19 cellular contexts compared by ENCODE assay signal in genomic region chr10:24857001-24857695, GRCh38.
"Had no signal": no experiment of that assay in that cellular context is flagged by ENCODE, and none has a peak within 500 bp of the region (broad histone marks: within the 10 kb centered on the region; RNA-seq: fewer than 3 reads in every experiment).

No MANE protein-coding gene starts in this region.

- H3K36me3 ChIP-seq: right atrium auricular region had no signal

- H3K36me3 Mint-ChIP-seq: memory B cell; naive thymus-derived CD8-positive, alpha-beta T cell; type B pancreatic cell had no signal

- ATAC-seq: esophagus mucosa; left ventricle myocardium superior; naive thymus-derived CD8-positive, alpha-beta T cell had no signal

- H3K4me3 Mint-ChIP-seq: activated CD4-positive, alpha-beta T cell treated with anti-CD3 and anti-CD28 coated beads, Interleukin-2, amount 10 ng/mL, durations not matched to agents 7 days and 5 days; activated naive CD8-positive, alpha-beta T cell treated with anti-CD3 and anti-CD28 coated beads, Interleukin-2, amount 10 ng/mL, durations not matched to agents 7 days and 5 days; activated T-helper 1 cell treated with anti-CD3 and anti-CD28 coated beads, Interleukin-12 subunit alpha, Interleukin-12 subunit beta, Interleukin-2, Interleukin-4 antibody, amounts not matched to agents 30 ng/mL and 10 ng/mL and 1 ng/mL, durations not matched to agents 14 hours and 24 hours and 36 hours; memory B cell; naive thymus-derived CD8-positive, alpha-beta T cell; type B pancreatic cell had no signal

- H3K4me1 Mint-ChIP-seq: activated CD4-positive, alpha-beta T cell treated with anti-CD3 and anti-CD28 coated beads, Interleukin-2, amount 10 ng/mL, durations not matched to agents 7 days and 5 days; activated naive CD8-positive, alpha-beta T cell treated with anti-CD3 and anti-CD28 coated beads, Interleukin-2, amount 10 ng/mL, durations not matched to agents 7 days and 5 days; memory B cell had no signal

- H3K9me3 ChIP-seq: right atrium auricular region had no signal

- DNase-seq: activated CD4-positive, alpha-beta T cell treated with anti-CD3 and anti-CD28 coated beads, Interleukin-2, amount 10 ng/mL, durations not matched to agents 7 days and 5 days; activated CD8-positive, alpha-beta memory T cell treated with anti-CD3 and anti-CD28 coated beads for 24 hours; activated naive CD4-positive, alpha-beta T cell; activated naive CD8-positive, alpha-beta T cell treated with anti-CD3 and anti-CD28 coated beads, Interleukin-2, amount 10 ng/mL, durations not matched to agents 7 days and 5 days; aorta; kidney; left ventricle myocardium superior; naive thymus-derived CD8-positive, alpha-beta T cell; nucleus accumbens; posterior cingulate gyrus; stimulated activated CD4-positive, alpha-beta T cell treated with anti-CD3 and anti-CD28 coated beads, Interleukin-4, amount 100 ng/mL, for 1 hour; stimulated activated naive CD4-positive, alpha-beta T cell; T-helper 9 cell had no signal

- H3K4me1 ChIP-seq: right atrium auricular region had no signal

- H3K9me3 Mint-ChIP-seq: activated CD4-positive, alpha-beta T cell treated with anti-CD3 and anti-CD28 coated beads, Interleukin-2, amount 10 ng/mL, durations not matched to agents 7 days and 5 days; activated naive CD8-positive, alpha-beta T cell treated with anti-CD3 and anti-CD28 coated beads, Interleukin-2, amount 10 ng/mL, durations not matched to agents 7 days and 5 days; activated T-helper 1 cell treated with anti-CD3 and anti-CD28 coated beads, Interleukin-12 subunit alpha, Interleukin-12 subunit beta, Interleukin-2, Interleukin-4 antibody, amounts not matched to agents 30 ng/mL and 10 ng/mL and 1 ng/mL, durations not matched to agents 14 hours and 24 hours and 36 hours; memory B cell; naive thymus-derived CD8-positive, alpha-beta T cell; type B pancreatic cell had no signal

- H3K4me3 ChIP-seq: hepatocyte, right atrium auricular region had no signal

- H3K27ac Mint-ChIP-seq: activated CD4-positive, alpha-beta T cell treated with anti-CD3 and anti-CD28 coated beads, Interleukin-2, amount 10 ng/mL, durations not matched to agents 7 days and 5 days; activated naive CD8-positive, alpha-beta T cell treated with anti-CD3 and anti-CD28 coated beads, Interleukin-2, amount 10 ng/mL, durations not matched to agents 7 days and 5 days; activated T-helper 1 cell treated with anti-CD3 and anti-CD28 coated beads, Interleukin-12 subunit alpha, Interleukin-12 subunit beta, Interleukin-2, Interleukin-4 antibody, amounts not matched to agents 30 ng/mL and 10 ng/mL and 1 ng/mL, durations not matched to agents 14 hours and 24 hours and 36 hours; memory B cell; naive thymus-derived CD8-positive, alpha-beta T cell; type B pancreatic cell had no signal

- H3K27me3 Mint-ChIP-seq: activated CD4-positive, alpha-beta T cell treated with anti-CD3 and anti-CD28 coated beads, Interleukin-2, amount 10 ng/mL, durations not matched to agents 7 days and 5 days; memory B cell; naive thymus-derived CD8-positive, alpha-beta T cell; type B pancreatic cell had no signal

- H3K27ac ChIP-seq: hepatocyte, right atrium auricular region had no signal

- H3K27me3 ChIP-seq: hepatocyte, right atrium auricular region had no signal
